ENCODE assay signal across 30 cellular contexts in the genomic region with DNA sequence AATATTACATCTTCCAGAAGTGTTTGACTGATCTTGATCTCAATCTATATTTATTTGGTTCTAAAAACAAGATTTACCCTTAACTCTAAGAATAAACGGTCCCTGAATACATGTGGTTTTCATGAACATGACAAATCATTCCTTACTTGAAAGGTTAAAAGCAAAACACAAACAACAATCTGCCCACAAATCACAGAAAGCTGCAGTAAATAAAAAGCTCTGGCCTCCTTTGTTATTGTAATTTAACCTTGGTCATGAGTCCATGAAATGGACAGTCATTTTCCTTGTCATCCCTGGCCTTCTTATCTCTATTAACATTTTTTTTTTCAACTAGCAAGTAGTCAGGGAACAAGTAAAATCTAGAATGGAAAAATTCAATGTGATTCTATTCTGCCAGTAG.
A peak's percentile ranks its signal among the peaks of the same experiment; 100 is the strongest.
DNase-seq lines count a peak whose midpoint lies in the region; ATAC-seq, FAIRE-seq and TF ChIP-seq lines count a peak whose summit lies in the region.
"Had no signal": no experiment of that assay in that cellular context is flagged by ENCODE, and none has a peak within 500 bp of the region (broad histone marks: within the 10 kb centered on the region; RNA-seq: fewer than 3 reads in every experiment).

No MANE protein-coding gene starts in this region.

- CTCF ChIA-PET in BJ (lab: Yijun Ruan, JAX) = interaction anchor here (1.2 to 1.4 kb wide), 3 partner anchors 10 to 18 kb away, joined by 3 to 6 read pairs (median 4); no protein-coding TSS in a partner anchor
- CTCF ChIA-PET in activated CD8-positive, alpha-beta T cell treated with anti-CD3 and anti-CD28 coated beads, Interleukin-2, amount 10 ng/mL, durations not matched to agents 7 days and 5 days (lab: Charles Lee) = interaction anchor here (1.0 kb wide), 1 partner anchor 16 kb away, joined by 3 read pairs; no protein-coding TSS in a partner anchor

- peaks cover 7% of the 10 kb centered on the region for H3K36me3 Mint-ChIP-seq in nephron progenitor cell (ENCODE audit: low read depth)
- no peaks in the 10 kb centered on the region for H3K36me3 Mint-ChIP-seq in activated CD8-positive, alpha-beta T cell treated with anti-CD3 and anti-CD28 coated beads, Interleukin-2, amount 10 ng/mL, durations not matched to agents 7 days and 5 days (ENCODE audit: low read depth)
- H3K36me3 Mint-ChIP-seq: activated naive CD4-positive, alpha-beta T cell treated with anti-CD3 and anti-CD28 coated beads, Interleukin-2, amount 10 ng/mL, durations not matched to agents 7 days and 5 days; natural killer cell had no signal

- DNase-seq in BJ (ENCODE audit: low read depth) (peak; percentile 41), LHCN-M2 (ENCODE audit: low read depth) (peak; percentile 74), choroid plexus epithelial cell (ENCODE audit: low read depth) (peak; percentile 44), nephron progenitor cell (no peak), NCI-H146 (lab: John Stamatoyannopoulos, UW) (no peak), GM12891 (ENCODE audit: insufficient read length, low spot score) (no peak), DMS153 treated with DMSO at 0.1 percent for 48 hours (lab: John Stamatoyannopoulos, UW; ENCODE audit: unreplicated experiment) (no peak)
- no peak for DNase-seq in activated CD8-positive, alpha-beta T cell treated with anti-CD3 and anti-CD28 coated beads, Interleukin-2, amount 10 ng/mL, durations not matched to agents 7 days and 5 days
- DNase-seq: activated CD4-positive, alpha-beta T cell treated with anti-CD3 and anti-CD28 coated beads for 48 hours; activated naive CD4-positive, alpha-beta T cell treated with anti-CD3 and anti-CD28 coated beads, Interleukin-2, amount 10 ng/mL, durations not matched to agents 7 days and 5 days; activated T-cell treated with anti-CD3 and anti-CD28 coated beads, Interleukin-2, amount 50 U/mL, for 72 hours; DND-41; effector CD4-positive, alpha-beta T cell; foreskin keratinocyte; Kasumi-1; left lung; natural killer cell; NCI-H1092; NCI-H2029; NCI-H2227 treated with DMSO at 0.1 percent for 48 hours; SK-N-SH; stimulated activated CD8-positive, alpha-beta memory T cell treated with anti-CD3 and anti-CD28 coated beads, Interleukin-4, amount 100 ng/mL, for 48 hours; stomach; T-helper 17 cell; transverse colon had no signal

- POLR2A ChIA-PET in BJ (lab: Charles Lee) = no interaction called here
- POLR2A ChIA-PET in activated CD8-positive, alpha-beta T cell treated with anti-CD3 and anti-CD28 coated beads, Interleukin-2, amount 10 ng/mL, durations not matched to agents 7 days and 5 days (lab: Charles Lee) = no interaction called here

- H3K9me3 Mint-ChIP-seq in nephron progenitor cell = no peaks in the 10 kb centered on the region
- H3K9me3 Mint-ChIP-seq in activated CD8-positive, alpha-beta T cell treated with anti-CD3 and anti-CD28 coated beads, Interleukin-2, amount 10 ng/mL, durations not matched to agents 7 days and 5 days (ENCODE audit: insufficient read depth) = no peaks in the 10 kb centered on the region
- H3K9me3 Mint-ChIP-seq: activated naive CD4-positive, alpha-beta T cell treated with anti-CD3 and anti-CD28 coated beads, Interleukin-2, amount 10 ng/mL, durations not matched to agents 7 days and 5 days; activated T-cell treated with anti-CD3 and anti-CD28 coated beads, Interleukin-2, amount 50 U/mL, for 72 hours; mesothelial cell of epicardium; natural killer cell had no signal

- H3K4me3 Mint-ChIP-seq in nephron progenitor cell = no peak overlapping the region
- no peak overlapping the region for H3K4me3 Mint-ChIP-seq in activated CD8-positive, alpha-beta T cell treated with anti-CD3 and anti-CD28 coated beads, Interleukin-2, amount 10 ng/mL, durations not matched to agents 7 days and 5 days
- H3K4me3 Mint-ChIP-seq: activated naive CD4-positive, alpha-beta T cell treated with anti-CD3 and anti-CD28 coated beads, Interleukin-2, amount 10 ng/mL, durations not matched to agents 7 days and 5 days; activated T-cell treated with anti-CD3 and anti-CD28 coated beads, Interleukin-2, amount 50 U/mL, for 72 hours; mesothelial cell of epicardium; natural killer cell; T-helper 17 cell had no signal

- no peak for TF ChIP-seq CTCF in BJ (IDR thresholded peaks at IDR 0.05; ENCODE audit: insufficient read depth, low read depth, low read length)
- TF ChIP-seq CTCF in choroid plexus epithelial cell (conservative IDR thresholded peaks at IDR 0.05; ENCODE audit: low read depth, low read length) = no peak
- no peak for TF ChIP-seq CTCF in nephron progenitor cell (IDR thresholded peaks at IDR 0.05)

- no peaks in the 10 kb centered on the region for H3K27me3 ChIP-seq in BJ (ENCODE audit: control insufficient read depth, insufficient read depth, low read length)
- H3K27me3 ChIP-seq: foreskin keratinocyte, left lung, pancreas, stomach, transverse colon had no signal

- no peak overlapping the region for H3K4me3 ChIP-seq in BJ (ENCODE audit: low read depth, low read length)
- no peak overlapping the region for H3K4me3 ChIP-seq in choroid plexus epithelial cell (ENCODE audit: low read depth, low read length)
- H3K4me3 ChIP-seq: HAP-1, left lung, pancreas, stomach, transverse colon had no signal

- no peak for ATAC-seq in activated CD8-positive, alpha-beta T cell treated with anti-CD3 and anti-CD28 coated beads, Interleukin-2, amount 10 ng/mL, durations not matched to agents 7 days and 5 days
- ATAC-seq: activated T-cell treated with anti-CD3 and anti-CD28 coated beads, Interleukin-2, amount 50 U/mL, for 72 hours; foreskin keratinocyte; natural killer cell; T-helper 17 cell had no signal

- no peaks in the 10 kb centered on the region for H3K27me3 Mint-ChIP-seq in nephron progenitor cell (ENCODE audit: low read depth, poor library complexity)
- peaks cover 6% of the 10 kb centered on the region for H3K27me3 Mint-ChIP-seq in activated CD8-positive, alpha-beta T cell treated with anti-CD3 and anti-CD28 coated beads, Interleukin-2, amount 10 ng/mL, durations not matched to agents 7 days and 5 days (ENCODE audit: low read depth)

- TF ChIP-seq POLR2A in GM12891 (IDR thresholded peaks at IDR 0.05; ENCODE audit: low read depth, low read length) = no peak

- no peak for FAIRE-seq in GM12891 (lab: Jason Lieb, UNC)
- FAIRE-seq: A204.1, GM12892, pancreas had no signal

- peak overlapping the region; percentile 33 for H3K27ac Mint-ChIP-seq in nephron progenitor cell
- no peak overlapping the region for H3K27ac Mint-ChIP-seq in activated CD8-positive, alpha-beta T cell treated with anti-CD3 and anti-CD28 coated beads, Interleukin-2, amount 10 ng/mL, durations not matched to agents 7 days and 5 days
- H3K27ac Mint-ChIP-seq: activated naive CD4-positive, alpha-beta T cell treated with anti-CD3 and anti-CD28 coated beads, Interleukin-2, amount 10 ng/mL, durations not matched to agents 7 days and 5 days; activated T-cell treated with anti-CD3 and anti-CD28 coated beads, Interleukin-2, amount 50 U/mL, for 72 hours; mesothelial cell of epicardium; natural killer cell; T-helper 17 cell had no signal

- H3K4me1 Mint-ChIP-seq in nephron progenitor cell = peaks cover 31% of the 10 kb centered on the region
- H3K4me1 Mint-ChIP-seq in activated CD8-positive, alpha-beta T cell treated with anti-CD3 and anti-CD28 coated beads, Interleukin-2, amount 10 ng/mL, durations not matched to agents 7 days and 5 days (ENCODE audit: low read depth) = no peaks in the 10 kb centered on the region
- H3K4me1 Mint-ChIP-seq: activated naive CD4-positive, alpha-beta T cell treated with anti-CD3 and anti-CD28 coated beads, Interleukin-2, amount 10 ng/mL, durations not matched to agents 7 days and 5 days; T-helper 17 cell had no signal

- H3K36me3 ChIP-seq in BJ (ENCODE audit: control insufficient read depth, insufficient read depth, low read length) = no peaks in the 10 kb centered on the region
- H3K36me3 ChIP-seq: HAP-1, left lung, pancreas, transverse colon had no signal

TF ChIP-seq in GM12891, 5 proteins besides CTCF, POLR2A, EP300 and RAD21:
- no peak for TF ChIP-seq PAX5 (IDR thresholded peaks at IDR 0.05; ENCODE audit: insufficient read depth, low read length, severe bottlenecking)
- TF ChIP-seq SPI1 (IDR thresholded peaks at IDR 0.05; ENCODE audit: low read depth, low read length) = no peak
- TF ChIP-seq POU2F2 (IDR thresholded peaks at IDR 0.05; ENCODE audit: low read depth, low read length) = no peak
TF ChIP-seq in GM12891: peak in this region for 0.

Comparison
In these comparisons a context has a peak if more than half of its experiments do, and no peak if none do; other contexts are left out.
1. DNase-seq: peak in BJ (single experiment), LHCN-M2 (single experiment) and choroid plexus epithelial cell (single experiment); none in nephron progenitor cell (single experiment), NCI-H146 (single experiment), GM12891 (single experiment), activated CD8-positive, alpha-beta T cell treated with anti-CD3 and anti-CD28 coated beads, Interleukin-2, amount 10 ng/mL, durations not matched to agents 7 days and 5 days (single experiment) and DMS153 treated with DMSO at 0.1 percent for 48 hours (single experiment).